Comparison of ENCODE assay signal across 11 cellular contexts in the genomic region with DNA sequence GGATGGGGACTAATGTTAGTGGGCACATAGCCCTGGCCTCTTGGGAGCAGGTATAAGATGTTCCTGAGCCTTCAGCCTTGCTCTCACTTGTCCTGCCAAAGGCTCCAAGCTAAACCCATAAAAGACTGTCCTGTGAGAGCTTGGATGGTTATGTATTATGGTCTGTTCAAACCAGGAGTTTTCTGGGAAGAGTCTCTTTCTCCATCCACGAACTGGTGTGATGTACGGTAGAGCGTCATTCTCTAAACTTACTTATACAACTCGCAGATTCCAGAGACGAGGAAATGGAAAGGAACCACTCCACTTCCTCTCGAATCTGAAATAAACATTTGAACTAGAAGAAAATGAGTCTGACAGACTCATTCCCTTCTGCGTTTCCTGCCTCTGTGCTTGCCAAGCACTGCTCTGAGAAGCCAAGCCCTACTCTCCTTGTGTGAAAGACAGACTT. TPM values are rescaled to one million over a fixed set of nuclear protein-coding genes. Genes with fewer than 3 reads are reported as not detected.
DNase-seq lines count a peak whose midpoint lies in the region; ATAC-seq, FAIRE-seq and TF ChIP-seq lines count a peak whose summit lies in the region.
"Had no signal": no experiment of that assay in that cellular context is flagged by ENCODE, and none has a peak within 500 bp of the region (broad histone marks: within the 10 kb centered on the region; RNA-seq: fewer than 3 reads in every experiment).

No MANE protein-coding gene starts in this region.

- no peak overlapping the region for H3K56ac ChIP-seq in mesendoderm (ENCODE audit: low read length)

- H3K4me2 ChIP-seq in Loucy (ENCODE audit: low read depth, low read length, poor library complexity, severe bottlenecking): peak overlapping the region; percentile 93
- peak overlapping the region; percentile 79 for H3K4me2 ChIP-seq in HepG2 (ENCODE audit: low read depth, low read length)
- H3K4me2 ChIP-seq in mesendoderm (ENCODE audit: low read length): no peak overlapping the region

- H2BK15ac ChIP-seq in mesendoderm (replicated peaks; ENCODE audit: low read depth): no peak overlapping the region

- peaks cover 2% of the 10 kb centered on the region; the same call in 1 of the 2 replicates for H3F3A ChIP-seq in Loucy (ENCODE audit: low read depth)

- H3K9ac ChIP-seq in Loucy (ENCODE audit: low read depth, low read length, poor library complexity, severe bottlenecking) (no peak overlapping the region), colonic mucosa (ENCODE audit: low read depth in 2 of 2, low read length in 2 of 2) (no peak overlapping the region), HepG2 (ENCODE audit: insufficient read depth, low read depth, low read length) (peak overlapping the region; percentile 28; the same call in 1 of the 2 replicates), subcutaneous abdominal adipose tissue (ENCODE audit: low read length in 5 of 5) (peak overlapping the region in 4 of 5 donors; percentile 22 to 54 (median 42)), mesendoderm (ENCODE audit: low read length) (no peak overlapping the region)

- TF ChIP-seq RAD21 in HepG2 (CRISPR knock-in tag; IDR thresholded peaks at IDR 0.05): no peak

- no peak overlapping the region for H3K4ac ChIP-seq in mesendoderm (ENCODE audit: low read depth, low read length)

- WGBS in HepG2 (ENCODE audit: low lambda C conversion rate): 79% methylated on average over 7 of the region's 7 CpGs
- no CpG with 5 or more reads among the region's 7 CpGs for WGBS in mesendoderm (ENCODE audit: extremely low coverage, insufficient coverage, low lambda C conversion rate)

- TF ChIP-seq POLR2A in HepG2 (IDR thresholded peaks at IDR 0.05; ENCODE audit: insufficient read depth in 1 of 2, low read depth in 2 of 2, low read length in 2 of 2) (no peak), erythroblast (IDR thresholded peaks at IDR 0.05; ENCODE audit: low read length) (no peak)

- CTCF ChIA-PET in HepG2 (lab: Yijun Ruan, JAX; ENCODE audit: low intra/inter-chr PET ratio, low total read pairs): no interaction called here

- no peak overlapping the region for H4K8ac ChIP-seq in mesendoderm (ENCODE audit: low read depth, low read length)

- no peak overlapping the region for H2AFZ ChIP-seq in Loucy (ENCODE audit: low read length)
- no peak overlapping the region for H2AFZ ChIP-seq in HepG2 (ENCODE audit: low read length)

- H3K4me3 ChIP-seq in Loucy (ENCODE audit: low read length, poor library complexity, severe bottlenecking): peak overlapping the region; percentile 89
- no peak overlapping the region for H3K4me3 ChIP-seq in colonic mucosa
- H3K4me3 ChIP-seq in HepG2 (replicated peaks in 1 of 3; ENCODE audit: insufficient read depth in 1 of 3, low read depth in 2 of 3, low read length in 3 of 3): peak overlapping the region in 2 of 3 experiments; percentile 11 to 94; a peak in 1 of 6 replicates
- peak overlapping the region in 3 of 5 donors; percentile 11 to 49 (median 26) for H3K4me3 ChIP-seq in subcutaneous abdominal adipose tissue (ENCODE audit: low read depth in 1 of 5, low read length in 5 of 5)
- no peak overlapping the region for H3K4me3 ChIP-seq in mesendoderm (ENCODE audit: low read length)
- H3K4me3 ChIP-seq: SJSA1 had no signal

- no peaks in the 10 kb centered on the region for H3K9me2 ChIP-seq in Loucy (replicated peaks; ENCODE audit: low read depth, low read length)

- no peaks in the 10 kb centered on the region for H3K79me1 ChIP-seq in mesendoderm (ENCODE audit: low read length)

- intact Hi-C loops in colonic mucosa (cut with DNase I) (no loop called here), HepG2 (cut with micrococcal nuclease; ENCODE audit: unreplicated experiment) (loop anchor here (10.0 kb wide), 1 partner anchor 180 kb away; no protein-coding TSS in a partner anchor)

- H4K5ac ChIP-seq in mesendoderm (ENCODE audit: low read length): no peak overlapping the region

- H4K20me1 ChIP-seq in Loucy (ENCODE audit: insufficient read depth, low read length, poor library complexity, severe bottlenecking): peaks cover 20% of the 10 kb centered on the region
- no peaks in the 10 kb centered on the region; the same call in 1 of the 2 replicates for H4K20me1 ChIP-seq in HepG2 (ENCODE audit: insufficient read depth, low read length)

- no peak for ATAC-seq in HepG2

- no peak for FAIRE-seq in HepG2 (lab: Jason Lieb, UNC)

- H2BK120ac ChIP-seq in mesendoderm (ENCODE audit: low read depth, low read length): no peak overlapping the region

- H3K4me1 ChIP-seq in Loucy (ENCODE audit: insufficient read depth, low read length, poor library complexity, severe bottlenecking) (peaks cover 81% of the 10 kb centered on the region), colonic mucosa (peaks cover 4% of the 10 kb centered on the region), HepG2 (ENCODE audit: insufficient read depth, low read length) (peaks cover 63% of the 10 kb centered on the region), subcutaneous abdominal adipose tissue (ENCODE audit: control insufficient read depth in 5 of 5, insufficient read depth in 5 of 5, low read length in 5 of 5) (peaks cover 5 to 79% (median 41%) of the 10 kb centered on the region in 5 donors), mesendoderm (ENCODE audit: control insufficient read depth, low read depth, low read length) (peaks cover 5% of the 10 kb centered on the region)

- H3K79me2 ChIP-seq in Loucy (ENCODE audit: insufficient read depth, low read length): peaks cover 84% of the 10 kb centered on the region
- peaks cover 91% of the 10 kb centered on the region for H3K79me2 ChIP-seq in HepG2 (ENCODE audit: insufficient read depth, low read length)
- no peaks in the 10 kb centered on the region for H3K79me2 ChIP-seq in mesendoderm (ENCODE audit: control insufficient read depth, insufficient read depth, low read length)

- no peak for TF ChIP-seq EP300 in HepG2 (IDR thresholded peaks at IDR 0.05; ENCODE audit: low read depth in 2 of 2, low read length in 2 of 2)
- no peak for TF ChIP-seq EP300 in HepG2 (CRISPR knock-in tag; IDR thresholded peaks at IDR 0.05; ENCODE audit: borderline replicate concordance)

- no peak for DNase-seq in colonic mucosa
- no peak for DNase-seq in HepG2 (ENCODE audit: low spot score)
- DNase-seq in HuH-7.5 (ENCODE audit: low spot score): no peak
- no peak for DNase-seq in GM13976 (ENCODE audit: low spot score)
- DNase-seq in erythroblast (lab: John Stamatoyannopoulos, UW): no peak
- no peak for DNase-seq in mesendoderm
- DNase-seq: DMS53 had no signal

- no peak overlapping the region for H2BK5ac ChIP-seq in mesendoderm (ENCODE audit: low read length)

- BruUV-seq in HepG2 (replicated peaks; lab: Mats Ljungman, UMichigan): no TSS peak

- POLR2A ChIA-PET in HepG2 (lab: Yijun Ruan, JAX): interaction anchor here (3.3 to 4.9 kb wide), 2 partner anchors 36 to 44 kb away, joined by 41 to 50 read pairs; a partner anchor contains a TSS

- H3K9me3 ChIP-seq in Loucy (ENCODE audit: insufficient read depth, low read depth, low read length): no peaks in the 10 kb centered on the region
- H3K9me3 ChIP-seq in colonic mucosa: no peaks in the 10 kb centered on the region
- no peaks in the 10 kb centered on the region for H3K9me3 ChIP-seq in HepG2 (ENCODE audit: low read length)
- no peaks in the 10 kb centered on the region for H3K9me3 ChIP-seq in subcutaneous abdominal adipose tissue (ENCODE audit: control insufficient read depth in 5 of 5, low read length in 5 of 5)
- H3K9me3 ChIP-seq: neutrophil, SJSA1 had no signal

- no peak overlapping the region for H3K18ac ChIP-seq in mesendoderm (ENCODE audit: low read length)

- H3K27ac ChIP-seq in colonic mucosa (peak overlapping the region; percentile 23), HepG2 (ENCODE audit: extremely low read length, insufficient read depth, low read length) (peak overlapping the region; percentile 82), subcutaneous abdominal adipose tissue (ENCODE audit: low read depth, low read length) (peak overlapping the region; percentile 51), mesendoderm (ENCODE audit: low read depth, low read length) (no peak overlapping the region)
- H3K27ac ChIP-seq: neutrophil, SJSA1 had no signal

- no peak overlapping the region for H2AK5ac ChIP-seq in mesendoderm (ENCODE audit: low read length)

- H3K23ac ChIP-seq in mesendoderm (ENCODE audit: low read length): no peak overlapping the region

- H3K27me3 ChIP-seq in Loucy (ENCODE audit: insufficient read depth, low read length, poor library complexity, severe bottlenecking): no peaks in the 10 kb centered on the region
- peaks cover 20% of the 10 kb centered on the region for H3K27me3 ChIP-seq in colonic mucosa
- H3K27me3 ChIP-seq in HepG2 (ENCODE audit: control insufficient read depth in 1 of 2, insufficient read depth in 2 of 2, low read length in 2 of 2): no peaks in the 10 kb centered on the region
- H3K27me3 ChIP-seq in subcutaneous abdominal adipose tissue (ENCODE audit: control insufficient read depth in 5 of 5, insufficient read depth in 4 of 5, low read length in 5 of 5): peaks cover 0 to 24% (median 7%) of the 10 kb centered on the region in 5 donors
- H3K27me3 ChIP-seq in mesendoderm (ENCODE audit: insufficient read depth, low read length, poor library complexity): peaks cover 6% of the 10 kb centered on the region

- TF ChIP-seq CTCF in Loucy (conservative IDR thresholded peaks at IDR 0.05; ENCODE audit: low read length): no peak
- no peak for TF ChIP-seq CTCF in colonic mucosa (IDR thresholded peaks at IDR 0.05)
- no peak for TF ChIP-seq CTCF in HepG2 (CRISPR knock-in tag; IDR thresholded peaks at IDR 0.05)
- TF ChIP-seq CTCF in GM13976 (IDR thresholded peaks at IDR 0.05; ENCODE audit: borderline replicate concordance, control extremely low read depth, extremely low read depth, insufficient read depth, missing control alignments): no peak

- no peaks in the 10 kb centered on the region for H3K36me3 ChIP-seq in Loucy (ENCODE audit: insufficient read depth, low read length)
- no peaks in the 10 kb centered on the region for H3K36me3 ChIP-seq in colonic mucosa
- H3K36me3 ChIP-seq in HepG2 (replicated peaks in 1 of 2; ENCODE audit: control insufficient read depth in 1 of 2, insufficient read depth in 2 of 2, low read length in 2 of 2): no peaks in the 10 kb centered on the region; a peak in 1 of 5 replicates
- no peaks in the 10 kb centered on the region for H3K36me3 ChIP-seq in subcutaneous abdominal adipose tissue (ENCODE audit: control insufficient read depth in 5 of 5, insufficient read depth in 5 of 5, low read length in 5 of 5)
- H3K36me3 ChIP-seq in mesendoderm (ENCODE audit: control insufficient read depth, insufficient read depth, low read length): no peaks in the 10 kb centered on the region
- H3K36me3 ChIP-seq: neutrophil, SJSA1 had no signal

- in situ Hi-C loops in HepG2 (cut with HindIII; ENCODE audit: extremely low pct_ligation_motif_present, low pct_unique_long_range_greater_than_20kb): loop anchor here (5.0 kb wide), 1 partner anchor 37 kb away; no protein-coding TSS in a partner anchor
- in situ Hi-C loops in GM13976 (cut with MboI; ENCODE audit: low sequenced_read_pairs, unreplicated experiment): no loop called here

RNA-seq across cellular contexts. Expression of a gene that starts 5.3 kb away (rescaled TPM):
- 1 to 10 TPM in 1 of 2 donors, under 1 TPM in 1; 0.67 to 3.4 TPM for total RNA-seq in colonic mucosa
- total RNA-seq in HepG2 (2016; rRNA removed; fragmentation: Illumina TruSeq; extraction: Trizol): 5.0 and 6.9 TPM in 2 replicates
- total RNA-seq in HepG2 (2016; cell fraction: cytosol; rRNA removed; fragmentation: Illumina TruSeq; extraction: Trizol; ENCODE audit: low read depth): 16.8 and 17.1 TPM in 2 replicates
- 4.6 and 7.3 TPM in 2 replicates for total RNA-seq in HepG2 (2016; cell fraction: insoluble cytoplasmic fraction; rRNA removed; fragmentation: Illumina TruSeq; extraction: Trizol)
- total RNA-seq in HepG2 (2016; cell fraction: membrane; rRNA removed; fragmentation: Illumina TruSeq; extraction: Trizol): 9.6 and 9.9 TPM in 2 replicates
- 20.2 and 20.8 TPM in 2 replicates for total RNA-seq in HepG2 (2016; cell fraction: nucleus; rRNA removed; fragmentation: Illumina TruSeq; extraction: Trizol)
- 1.2 and 1.5 TPM in 2 replicates for polyA plus RNA-seq in HepG2 (2011; rRNA removed)
- polyA plus RNA-seq in HepG2 (2011; cell fraction: cytosol; rRNA removed): 0.68 and 0.69 TPM in 2 replicates
- polyA plus RNA-seq in HepG2 (2011; cell fraction: nucleus; rRNA removed): 2.6 and 4.7 TPM in 2 replicates
- 7.5 and 8.9 TPM in 2 replicates for polyA plus RNA-seq in HepG2 (2012)
- 3.7 and 4.0 TPM in 2 replicates for polyA plus RNA-seq in HepG2 (2016; cell fraction: cytosol; fragmentation: Illumina TruSeq; extraction: Trizol; ENCODE audit: low read depth)
- polyA plus RNA-seq in HepG2 (2016; cell fraction: insoluble cytoplasmic fraction; fragmentation: Illumina TruSeq; extraction: Trizol; ENCODE audit: low read depth): 7.3 and 10.4 TPM in 2 replicates
- polyA plus RNA-seq in HepG2 (2016; cell fraction: membrane; fragmentation: Illumina TruSeq; extraction: Trizol; ENCODE audit: low read depth): 7.3 and 8.1 TPM in 2 replicates
- polyA plus RNA-seq in HepG2 (2016; cell fraction: nucleus; fragmentation: Illumina TruSeq; extraction: Trizol; ENCODE audit: insufficient read depth, low read depth): 11.6 and 12.0 TPM in 2 replicates
- 0.12 and 2.0 TPM in 2 replicates for polyA minus RNA-seq in HepG2 (2011; rRNA and poly(A)+ RNA removed; ENCODE audit: low replicate concordance)
- polyA minus RNA-seq in HepG2 (2011; cell fraction: cytosol; rRNA and poly(A)+ RNA removed): 2.5 and 3.5 TPM in 2 replicates
- 17.2 and 22.7 TPM in 2 replicates for polyA minus RNA-seq in HepG2 (2011; cell fraction: nucleus; rRNA and poly(A)+ RNA removed)
- polyA plus RNA-seq in mesendoderm (2013, experiment 1 of 2): 1.5 TPM
- polyA plus RNA-seq in mesendoderm (2013, experiment 2 of 2): 1.6 TPM

RNA-seq across cellular contexts. Expression of a gene that starts 35.9 kb away (rescaled TPM):
- total RNA-seq in colonic mucosa: 10 to 100 TPM; 26.3 to 35.7 TPM
- 17.0 and 23.7 TPM in 2 replicates for total RNA-seq in HepG2 (2016; rRNA removed; fragmentation: Illumina TruSeq; extraction: Trizol)
- 2.9 and 3.2 TPM in 2 replicates for total RNA-seq in HepG2 (2016; cell fraction: cytosol; rRNA removed; fragmentation: Illumina TruSeq; extraction: Trizol; ENCODE audit: low read depth)
- total RNA-seq in HepG2 (2016; cell fraction: insoluble cytoplasmic fraction; rRNA removed; fragmentation: Illumina TruSeq; extraction: Trizol): 18.3 and 23.8 TPM in 2 replicates
- 9.3 and 9.5 TPM in 2 replicates for total RNA-seq in HepG2 (2016; cell fraction: membrane; rRNA removed; fragmentation: Illumina TruSeq; extraction: Trizol)
- 14.1 and 15.4 TPM in 2 replicates for total RNA-seq in HepG2 (2016; cell fraction: nucleus; rRNA removed; fragmentation: Illumina TruSeq; extraction: Trizol)
- polyA plus RNA-seq in HepG2 (2011; rRNA removed): 12.5 and 16.2 TPM in 2 replicates
- polyA plus RNA-seq in HepG2 (2011; cell fraction: cytosol; rRNA removed): 9.6 and 11.7 TPM in 2 replicates
- 7.2 and 7.4 TPM in 2 replicates for polyA plus RNA-seq in HepG2 (2011; cell fraction: nucleus; rRNA removed)
- polyA plus RNA-seq in HepG2 (2012): 9.1 and 10.3 TPM in 2 replicates
- polyA plus RNA-seq in HepG2 (2016; cell fraction: cytosol; fragmentation: Illumina TruSeq; extraction: Trizol; ENCODE audit: low read depth): 2.9 TPM in 2 replicates
- polyA plus RNA-seq in HepG2 (2016; cell fraction: insoluble cytoplasmic fraction; fragmentation: Illumina TruSeq; extraction: Trizol; ENCODE audit: low read depth): 23.7 and 26.1 TPM in 2 replicates
- 5.0 and 6.5 TPM in 2 replicates for polyA plus RNA-seq in HepG2 (2016; cell fraction: membrane; fragmentation: Illumina TruSeq; extraction: Trizol; ENCODE audit: low read depth)
- polyA plus RNA-seq in HepG2 (2016; cell fraction: nucleus; fragmentation: Illumina TruSeq; extraction: Trizol; ENCODE audit: insufficient read depth, low read depth): 9.4 and 12.7 TPM in 2 replicates
- polyA minus RNA-seq in HepG2 (2011; rRNA and poly(A)+ RNA removed; ENCODE audit: low replicate concordance): 31.3 and 38.1 TPM in 2 replicates
- 11.1 and 12.6 TPM in 2 replicates for polyA minus RNA-seq in HepG2 (2011; cell fraction: cytosol; rRNA and poly(A)+ RNA removed)
- 31.7 and 32.4 TPM in 2 replicates for polyA minus RNA-seq in HepG2 (2011; cell fraction: nucleus; rRNA and poly(A)+ RNA removed)
- polyA plus RNA-seq in mesendoderm (2013, experiment 1 of 2): 7.5 TPM
- 7.7 TPM for polyA plus RNA-seq in mesendoderm (2013, experiment 2 of 2)

Comparison
In these comparisons a context has a peak if more than half of its experiments do, and no peak if none do; other contexts are left out.
1. H3K4me3 ChIP-seq: peak in Loucy (single experiment), HepG2 (2 of 3) and subcutaneous abdominal adipose tissue (3 of 5); none in colonic mucosa (single experiment) and mesendoderm (single experiment).
2. H3K9ac ChIP-seq: peak in HepG2 (single experiment) and subcutaneous abdominal adipose tissue (4 of 5); none in Loucy (single experiment), colonic mucosa (0 of 2) and mesendoderm (single experiment).